In the genomic region with DNA sequence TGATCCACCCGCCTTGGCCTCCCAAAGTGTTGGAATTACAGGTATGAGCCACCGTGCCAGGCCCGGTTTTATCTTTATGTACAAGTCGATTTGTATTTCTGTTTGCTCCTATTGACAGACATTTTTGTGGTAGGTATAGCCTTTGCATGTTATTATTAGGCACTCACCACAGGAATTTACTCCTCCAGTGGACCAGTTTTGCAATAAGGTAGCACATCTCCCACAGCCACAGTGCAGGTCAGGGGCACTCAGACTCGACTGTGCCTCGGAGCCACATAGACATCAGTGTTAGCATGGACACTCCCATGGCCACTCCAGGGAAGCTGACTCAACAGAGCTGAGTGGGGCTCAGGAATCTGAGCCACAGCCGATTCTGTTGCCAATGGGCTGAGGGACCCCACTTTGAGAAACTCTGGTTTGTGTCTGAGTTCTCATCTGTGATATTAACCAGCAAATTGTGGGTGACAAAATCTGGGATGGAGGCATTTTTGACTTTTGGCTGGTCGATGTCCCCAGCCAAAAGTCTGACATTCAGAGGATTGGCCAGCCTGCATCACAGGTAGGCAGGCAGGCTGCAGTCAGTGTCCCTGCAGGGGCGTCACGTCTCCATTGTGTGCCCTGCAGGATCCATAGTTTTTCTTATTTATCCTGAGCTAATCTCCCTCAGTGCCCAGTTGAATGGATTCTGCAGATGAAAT, we compare ENCODE assay signal across 1 cellular context.
A peak's percentile ranks its signal among the peaks of the same experiment; 100 is the strongest.
TF ChIP-seq lines count a peak whose summit lies in the region.

No MANE protein-coding gene starts in this region.

TF ChIP-seq in IMR-90, 13 proteins besides CTCF, POLR2A, EP300 and RAD21:
- TF ChIP-seq CEBPB (IDR thresholded peaks at IDR 0.05; ENCODE audit: low read depth, low read length): peak; percentile 68
- TF ChIP-seq MXI1 (IDR thresholded peaks at IDR 0.05; ENCODE audit: borderline replicate concordance, low read depth, low read length): no peak
TF ChIP-seq in IMR-90: peak in this region for 1.
